ENCODE assay signal across 16 cellular contexts in the genomic region with DNA sequence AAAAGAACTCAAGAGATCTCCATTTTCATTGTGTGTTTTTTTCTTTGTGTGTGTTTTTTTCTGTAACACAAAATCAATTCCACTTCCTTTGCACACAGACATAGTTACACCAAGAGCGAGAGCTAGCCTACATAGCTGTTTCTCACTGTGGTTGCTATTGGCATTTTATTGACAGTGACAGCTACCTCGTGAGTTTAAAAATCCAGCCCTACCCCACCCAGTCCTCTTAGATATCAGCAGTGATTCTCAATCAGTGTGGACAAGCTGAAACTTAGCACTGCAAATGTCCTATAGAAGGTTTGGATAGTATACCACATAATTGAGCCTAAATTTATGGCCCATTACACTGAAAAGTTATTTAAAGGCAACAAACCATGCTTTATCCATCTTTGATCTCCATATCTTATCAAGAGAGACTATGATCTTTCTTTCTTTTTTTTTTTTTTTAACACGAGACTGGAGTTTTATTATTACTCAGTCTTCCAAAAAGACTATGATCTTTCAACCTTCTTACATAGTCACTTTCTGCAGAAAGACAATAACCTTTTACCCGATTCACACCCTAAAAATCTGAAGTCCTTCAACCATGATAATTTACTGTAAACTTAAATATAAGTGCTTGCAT. TPM values are rescaled to one million over a fixed set of nuclear protein-coding genes. Genes with fewer than 3 reads are reported as not detected.
DNase-seq lines count a peak whose midpoint lies in the region; ATAC-seq, FAIRE-seq and TF ChIP-seq lines count a peak whose summit lies in the region.
"Had no signal": no experiment of that assay in that cellular context is flagged by ENCODE, and none has a peak within 500 bp of the region (broad histone marks: within the 10 kb centered on the region; RNA-seq: fewer than 3 reads in every experiment).

No MANE protein-coding gene starts in this region.

- no peaks in the 10 kb centered on the region for H3K36me3 ChIP-seq in naive thymus-derived CD4-positive, alpha-beta T cell (ENCODE audit: control insufficient read depth in 2 of 3, insufficient read depth in 3 of 3, low read length in 3 of 3)

- peak overlapping the region in 6 of 9 donors; percentile 2 to 59 (median 42) for H3K27ac Mint-ChIP-seq in naive thymus-derived CD4-positive, alpha-beta T cell
- H3K27ac Mint-ChIP-seq: activated CD8-positive, alpha-beta memory T cell treated with anti-CD3 and anti-CD28 coated beads, Interleukin-2, amount 10 ng/mL, durations not matched to agents 7 days and 5 days had no signal

- H3K27me3 ChIP-seq in naive thymus-derived CD4-positive, alpha-beta T cell (ENCODE audit: control insufficient read depth in 2 of 2, insufficient read depth in 2 of 2, low read length in 2 of 2) = no peaks in the 10 kb centered on the region
- H3K27me3 ChIP-seq: BLaER1 treated with 17β-estradiol and CSF1 and Interleukin-3, amounts not matched to agents 10 nM and 100 nM had no signal

- no peak overlapping the region for H3K4me3 ChIP-seq in naive thymus-derived CD4-positive, alpha-beta T cell (ENCODE audit: low read length)
- H3K4me3 ChIP-seq: BLaER1 treated with 17β-estradiol and CSF1 and Interleukin-3, amounts not matched to agents 10 nM and 100 nM had no signal

- ATAC-seq in GM21381 (IDR thresholded peaks at IDR 0.05; ENCODE audit: unreplicated experiment) (peak; percentile 41), HG03565 (IDR thresholded peaks at IDR 0.05; ENCODE audit: unreplicated experiment) (peak; percentile 27), HG02763 (IDR thresholded peaks at IDR 0.05; ENCODE audit: unreplicated experiment) (no peak), GM19452 (IDR thresholded peaks at IDR 0.05; ENCODE audit: unreplicated experiment) (no peak)
- peak; percentile 47 for ATAC-seq in naive thymus-derived CD4-positive, alpha-beta T cell
- ATAC-seq: activated CD8-positive, alpha-beta memory T cell treated with anti-CD3 and anti-CD28 coated beads, Interleukin-2, amount 10 ng/mL, durations not matched to agents 7 days and 5 days; HepG2 had no signal

- POLR2A ChIA-PET in naive thymus-derived CD4-positive, alpha-beta T cell (lab: Charles Lee) = interaction anchor here (0.7 kb wide), 1 partner anchor 363 kb away, joined by 3 read pairs; no protein-coding TSS in a partner anchor

- H3K27me3 Mint-ChIP-seq in naive thymus-derived CD4-positive, alpha-beta T cell = no peaks in the 10 kb centered on the region
- H3K27me3 Mint-ChIP-seq: activated CD8-positive, alpha-beta memory T cell treated with anti-CD3 and anti-CD28 coated beads, Interleukin-2, amount 10 ng/mL, durations not matched to agents 7 days and 5 days had no signal

- no peak overlapping the region for H3K27ac ChIP-seq in naive thymus-derived CD4-positive, alpha-beta T cell (ENCODE audit: low read depth, low read length)
- H3K27ac ChIP-seq: BLaER1 treated with 17β-estradiol and CSF1 and Interleukin-3, amounts not matched to agents 10 nM and 100 nM had no signal

- H3K4me1 Mint-ChIP-seq in naive thymus-derived CD4-positive, alpha-beta T cell = peaks cover 16 to 78% (median 75%) of the 10 kb centered on the region in 7 donors

- peaks cover 0 to 11% (median 3%) of the 10 kb centered on the region in 5 donors for H3K36me3 Mint-ChIP-seq in naive thymus-derived CD4-positive, alpha-beta T cell

- H3K4me1 ChIP-seq in naive thymus-derived CD4-positive, alpha-beta T cell (ENCODE audit: control insufficient read depth in 2 of 2, insufficient read depth in 2 of 2, low read length in 2 of 2) = peaks cover 26 to 36% of the 10 kb centered on the region in 2 donors

- FAIRE-seq in GM12892 (lab: Jason Lieb, UNC) = peak; percentile 58
- FAIRE-seq: H1, HepG2 had no signal

- intact Hi-C loops in naive thymus-derived CD4-positive, alpha-beta T cell (cut with micrococcal nuclease) = loop anchor here in 1 of 2 donors (2.0 kb wide), 2 partner anchors 17 to 45 kb away; no protein-coding TSS in a partner anchor

- H3K9me3 ChIP-seq in naive thymus-derived CD4-positive, alpha-beta T cell (ENCODE audit: control insufficient read depth in 2 of 3, low read length in 3 of 3) = no peaks in the 10 kb centered on the region
- H3K9me3 ChIP-seq: BLaER1 treated with 17β-estradiol and CSF1 and Interleukin-3, amounts not matched to agents 10 nM and 100 nM had no signal

- peak overlapping the region in 6 of 10 donors; percentile 2 to 53 (median 28) for H3K4me3 Mint-ChIP-seq in naive thymus-derived CD4-positive, alpha-beta T cell
- H3K4me3 Mint-ChIP-seq: activated CD8-positive, alpha-beta memory T cell treated with anti-CD3 and anti-CD28 coated beads, Interleukin-2, amount 10 ng/mL, durations not matched to agents 7 days and 5 days had no signal

- no peak for DNase-seq in GM12892 (ENCODE audit: insufficient read length)
- DNase-seq in naive thymus-derived CD4-positive, alpha-beta T cell = peak in 4 of 9 donors; percentile 3 to 21 (median 9)
- DNase-seq in NCI-H2029 (lab: John Stamatoyannopoulos, UW) = no peak
- no peak for DNase-seq in MV-4-11 (lab: John Stamatoyannopoulos, UW)
- DNase-seq: activated CD8-positive, alpha-beta memory T cell treated with anti-CD3 and anti-CD28 coated beads, Interleukin-2, amount 10 ng/mL, durations not matched to agents 7 days and 5 days; aorta; NCI-H1417; NCI-H748 treated with DMSO at 0.1 percent for 48 hours; Right ventricle myocardium superior had no signal

- CTCF ChIA-PET in naive thymus-derived CD4-positive, alpha-beta T cell (lab: Charles Lee) = no interaction called here

- TF ChIP-seq POLR2A in GM12892 (IDR thresholded peaks at IDR 0.05; ENCODE audit: low read depth, low read length) = no peak

- no peaks in the 10 kb centered on the region for H3K9me3 Mint-ChIP-seq in naive thymus-derived CD4-positive, alpha-beta T cell

RNA-seq across cellular contexts. Expression of a gene that starts 46.8 kb away (rescaled TPM):
- 23.3 TPM for polyA plus RNA-seq in GM12892 (2012; ENCODE audit: missing spikeins)
- total RNA-seq in naive thymus-derived CD4-positive, alpha-beta T cell = 100 to 1,000 TPM in 1 of 5 experiments, 10 to 100 TPM in 4; 21.9 to 101 (median 50.6) TPM
- polyA plus RNA-seq in naive thymus-derived CD4-positive, alpha-beta T cell = 10 to 100 TPM; 11.0 to 25.0 TPM

Comparison
In these comparisons a context has a peak if more than half of its experiments do, and no peak if none do; other contexts are left out.
1. ATAC-seq: peak in GM21381 (single experiment), HG03565 (single experiment) and naive thymus-derived CD4-positive, alpha-beta T cell (single experiment); none in HG02763 (single experiment) and GM19452 (single experiment).